Comparison of ENCODE assay signal across 1 cellular context in the genomic region with DNA sequence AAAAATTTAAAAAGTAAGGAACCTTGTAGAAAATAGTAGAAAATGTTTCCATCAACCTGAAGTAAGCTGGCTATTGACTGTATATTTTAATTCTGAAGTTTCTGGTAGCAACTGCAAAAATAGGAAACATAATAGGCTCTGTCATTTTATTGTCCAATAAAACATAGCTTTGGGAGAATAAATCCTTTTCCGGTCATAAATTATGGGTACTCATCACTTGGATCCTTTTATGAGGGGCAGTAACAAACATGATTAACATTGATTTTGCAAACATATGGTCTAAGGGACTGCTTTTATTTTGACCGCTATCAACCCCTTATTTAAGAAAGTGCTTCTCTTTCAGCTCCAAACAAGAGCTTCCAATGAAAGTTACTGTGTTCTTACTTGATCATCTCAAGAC.
A peak's percentile ranks its signal among the peaks of the same experiment; 100 is the strongest.
TF ChIP-seq lines count a peak whose summit lies in the region.

No MANE protein-coding gene starts in this region.

TF ChIP-seq in HEK293, 187 proteins besides CTCF, POLR2A, EP300 and RAD21 (continued from another document):
- TF ChIP-seq PRDM6 (tag by site-specific recombination; IDR thresholded peaks at IDR 0.05) (peak; percentile 80), ZNF391 (tag by site-specific recombination; IDR thresholded peaks at IDR 0.05; ENCODE audit: borderline replicate concordance, low read depth) (no peak), GFI1B (tag by site-specific recombination; IDR thresholded peaks at IDR 0.05) (peak; percentile 66), ZNF639 (tag by site-specific recombination; IDR thresholded peaks at IDR 0.05) (no peak), FEZF1 (tag by site-specific recombination; IDR thresholded peaks at IDR 0.05) (peak; percentile 74), PRDM4 (tag by site-specific recombination; IDR thresholded peaks at IDR 0.05) (peak; percentile 64; the same call in 1 of the 2 replicates)
- TF ChIP-seq, protein P1, sequence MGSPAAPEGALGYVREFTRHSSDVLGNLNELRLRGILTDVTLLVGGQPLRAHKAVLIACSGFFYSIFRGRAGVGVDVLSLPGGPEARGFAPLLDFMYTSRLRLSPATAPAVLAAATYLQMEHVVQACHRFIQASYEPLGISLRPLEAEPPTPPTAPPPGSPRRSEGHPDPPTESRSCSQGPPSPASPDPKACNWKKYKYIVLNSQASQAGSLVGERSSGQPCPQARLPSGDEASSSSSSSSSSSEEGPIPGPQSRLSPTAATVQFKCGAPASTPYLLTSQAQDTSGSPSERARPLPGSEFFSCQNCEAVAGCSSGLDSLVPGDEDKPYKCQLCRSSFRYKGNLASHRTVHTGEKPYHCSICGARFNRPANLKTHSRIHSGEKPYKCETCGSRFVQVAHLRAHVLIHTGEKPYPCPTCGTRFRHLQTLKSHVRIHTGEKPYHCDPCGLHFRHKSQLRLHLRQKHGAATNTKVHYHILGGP (tag by site-specific recombination; IDR thresholded peaks at IDR 0.05) = 0 out of 2 replicates have a peak, but pooled peaks have one; percentile 31
- TF ChIP-seq, protein P2, sequence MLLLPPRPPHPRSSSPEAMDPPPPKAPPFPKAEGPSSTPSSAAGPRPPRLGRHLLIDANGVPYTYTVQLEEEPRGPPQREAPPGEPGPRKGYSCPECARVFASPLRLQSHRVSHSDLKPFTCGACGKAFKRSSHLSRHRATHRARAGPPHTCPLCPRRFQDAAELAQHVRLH (tag by site-specific recombination; IDR thresholded peaks at IDR 0.05) = peak; percentile 65; the same call in 1 of the 2 replicates
